Comparison of ENCODE assay signal across 19 cellular contexts in genomic region chr14:91466192-91466591, GRCh38. TPM values are rescaled to one million over a fixed set of nuclear protein-coding genes. Genes with fewer than 3 reads are reported as not detected.
A peak's percentile ranks its signal among the peaks of the same experiment; 100 is the strongest.
DNase-seq lines count a peak whose midpoint lies in the region; ATAC-seq, FAIRE-seq and TF ChIP-seq lines count a peak whose summit lies in the region.
"Had no signal": no experiment of that assay in that cellular context is flagged by ENCODE, and none has a peak within 500 bp of the region (broad histone marks: within the 10 kb centered on the region; RNA-seq: fewer than 3 reads in every experiment).

No MANE protein-coding gene starts in this region.

- ATAC-seq in HG02938 (IDR thresholded peaks at IDR 0.05; ENCODE audit: unreplicated experiment) (no peak), GM18909 (IDR thresholded peaks at IDR 0.05; ENCODE audit: poor library complexity, unreplicated experiment) (no peak)
- ATAC-seq: K562; left lobe of liver; Panc1; stimulated activated memory B cell treated with anti-CD40 and anti-IgM and Interleukin-4, amounts not matched to agents 10 μg/mL and 1 μg/mL and 100 μg/mL, for 72 hours had no signal

- no peak for TF ChIP-seq CTCF in astrocyte (IDR thresholded peaks at IDR 0.05; ENCODE audit: insufficient read depth, low read depth, low read length)
- no peak for TF ChIP-seq CTCF in osteoblast (IDR thresholded peaks at IDR 0.05; ENCODE audit: extremely low read depth, low read depth, low read length)

- H3K27me3 ChIP-seq in astrocyte (ENCODE audit: insufficient read depth, low read length) (no peaks in the 10 kb centered on the region), osteoblast (ENCODE audit: insufficient read depth, low read length) (no peaks in the 10 kb centered on the region)
- H3K27me3 ChIP-seq: spleen had no signal

- H3K36me3 Mint-ChIP-seq in astrocyte (ENCODE audit: low read depth, unreplicated experiment) = peaks cover 30% of the 10 kb centered on the region

- no peak overlapping the region for H3K27ac Mint-ChIP-seq in astrocyte (ENCODE audit: unreplicated experiment)

- H3K27ac ChIP-seq in astrocyte (ENCODE audit: low read depth, low read length) = no peak overlapping the region
- H3K27ac ChIP-seq in osteoblast (ENCODE audit: low read depth, low read length) = peak overlapping the region; percentile 26
- H3K27ac ChIP-seq: HL-60, spleen had no signal

- H3K4me3 ChIP-seq in astrocyte (ENCODE audit: insufficient read depth, low read depth, low read length) = no peak overlapping the region
- H3K4me3 ChIP-seq in osteoblast (ENCODE audit: insufficient read depth, low read length) = no peak overlapping the region
- H3K4me3 ChIP-seq: K562, spleen had no signal

- peaks cover 60% of the 10 kb centered on the region for H3K36me3 ChIP-seq in astrocyte (ENCODE audit: insufficient read depth, low read length)
- H3K36me3 ChIP-seq in osteoblast (ENCODE audit: insufficient read depth, low read length) = peaks cover 78% of the 10 kb centered on the region

- peaks cover 2% of the 10 kb centered on the region for H3K9me3 Mint-ChIP-seq in astrocyte (ENCODE audit: unreplicated experiment)
- H3K9me3 Mint-ChIP-seq: CD4-positive, alpha-beta memory T cell; stimulated activated memory B cell treated with anti-CD40 and anti-IgM and Interleukin-4, amounts not matched to agents 10 μg/mL and 1 μg/mL and 100 μg/mL, for 72 hours had no signal

- no peak overlapping the region for H3K4me3 Mint-ChIP-seq in astrocyte (ENCODE audit: unreplicated experiment)
- H3K4me3 Mint-ChIP-seq: CD4-positive, alpha-beta memory T cell; stimulated activated memory B cell treated with anti-CD40 and anti-IgM and Interleukin-4, amounts not matched to agents 10 μg/mL and 1 μg/mL and 100 μg/mL, for 72 hours had no signal

- DNase-seq in NCI-H2029 (lab: John Stamatoyannopoulos, UW) = peak; percentile 7
- DNase-seq in NCI-H2029 treated with DMSO at 0.1 percent for 48 hours (lab: John Stamatoyannopoulos, UW) = no peak
- DNase-seq in NCI-H1105 treated with DMSO at 0.1 percent for 48 hours (lab: John Stamatoyannopoulos, UW) = peak; percentile 87
- DNase-seq in astrocyte (ENCODE audit: low read depth) = peak; percentile 6
- DNase-seq in osteoblast (ENCODE audit: insufficient read length, low spot score, missing footprints) = no peak
- no peak for DNase-seq in AML-193 (lab: John Stamatoyannopoulos, UW)
- DNase-seq: activated CD4-positive, alpha-beta T cell treated with anti-CD3 and anti-CD28 coated beads, Interleukin-2, amount 50 U/mL, for 4 hours; amniotic stem cell; CD4-positive, alpha-beta memory T cell; hippocampal formation; NCI-H510A; spleen had no signal

- H3K9me3 ChIP-seq in astrocyte (ENCODE audit: insufficient read depth, low read depth, low read length) = no peaks in the 10 kb centered on the region
- H3K9me3 ChIP-seq in osteoblast (ENCODE audit: low read depth, low read length) = no peaks in the 10 kb centered on the region
- H3K9me3 ChIP-seq: spleen had no signal

- H3K4me1 ChIP-seq in astrocyte (ENCODE audit: insufficient read depth, low read length) (no peaks in the 10 kb centered on the region), osteoblast (ENCODE audit: insufficient read depth, low read length) (no peaks in the 10 kb centered on the region)
- H3K4me1 ChIP-seq: spleen had no signal

- H2AFZ ChIP-seq in astrocyte (ENCODE audit: low read depth, low read length) (no peak overlapping the region), osteoblast (ENCODE audit: low read length) (no peak overlapping the region)

- no peaks in the 10 kb centered on the region for H3K4me1 Mint-ChIP-seq in astrocyte (ENCODE audit: low read depth, unreplicated experiment)

- peaks cover 21% of the 10 kb centered on the region for H4K20me1 ChIP-seq in astrocyte (ENCODE audit: insufficient read depth, low read length)
- H4K20me1 ChIP-seq in osteoblast (ENCODE audit: insufficient read depth, low read length) = no peaks in the 10 kb centered on the region

- FAIRE-seq in astrocyte (lab: Jason Lieb, UNC) = no peak
- FAIRE-seq: K562 had no signal

- no peak overlapping the region for H3K4me2 ChIP-seq in astrocyte (ENCODE audit: low read length)
- H3K4me2 ChIP-seq in osteoblast (ENCODE audit: insufficient read depth, low read length) = no peak overlapping the region

- no peak overlapping the region for H3K9ac ChIP-seq in astrocyte (ENCODE audit: low read length)

- H3K79me2 ChIP-seq in astrocyte (ENCODE audit: insufficient read depth, low read length) (peaks cover 25% of the 10 kb centered on the region), osteoblast (ENCODE audit: insufficient read depth, low read length) (peaks cover 14% of the 10 kb centered on the region)

- no peaks in the 10 kb centered on the region for H3K27me3 Mint-ChIP-seq in astrocyte (ENCODE audit: low read depth, unreplicated experiment)
- H3K27me3 Mint-ChIP-seq: CD4-positive, alpha-beta memory T cell; stimulated activated memory B cell treated with anti-CD40 and anti-IgM and Interleukin-4, amounts not matched to agents 10 μg/mL and 1 μg/mL and 100 μg/mL, for 72 hours had no signal

RNA-seq across cellular contexts. Expression of gene PPP4R3A, which starts 43.9 kb away (rescaled TPM):
- total RNA-seq in astrocyte (79.5 and 80.7 TPM in 2 replicates), osteoblast (43.4 and 49.2 TPM in 2 replicates)

RNA-seq across cellular contexts. Expression of gene CCDC88C, which starts 48.6 kb away (rescaled TPM):
- total RNA-seq in astrocyte (8.9 and 12.4 TPM in 2 replicates), osteoblast (0.29 and 0.36 TPM in 2 replicates)

Comparison
In these comparisons a context has a peak if more than half of its experiments do, and no peak if none do; other contexts are left out.
1. DNase-seq: peak in NCI-H2029 (single experiment), NCI-H1105 treated with DMSO at 0.1 percent for 48 hours (single experiment) and astrocyte (single experiment); none in NCI-H2029 treated with DMSO at 0.1 percent for 48 hours (single experiment), osteoblast (single experiment) and AML-193 (0 of 2).